ENCODE assay signal across 8 cellular contexts in genomic region chr3:53131136-53131495, GRCh38. TPM values are rescaled to one million over a fixed set of nuclear protein-coding genes. Genes with fewer than 3 reads are reported as not detected.
DNase-seq lines count a peak whose midpoint lies in the region; ATAC-seq lines count a peak whose summit lies in the region.

No MANE protein-coding gene starts in this region.

- no peaks in the 10 kb centered on the region for H3K4me1 ChIP-seq in iPS-15b (ENCODE audit: control insufficient read depth, insufficient read depth, low read length)

- CTCF ChIA-PET in activated CD4-positive, alpha-beta memory T cell treated with anti-CD3 and anti-CD28 coated beads, Interleukin-2, amount 10 ng/mL, durations not matched to agents 7 days and 5 days (lab: Charles Lee), result interaction anchor here (1.0 to 10.8 kb wide), 7 partner anchors 15 to 73 kb away, joined by 3 to 115 read pairs (median 6); partner anchors contain the start of gene PRKCD

- H3K27me3 ChIP-seq in iPS-15b (ENCODE audit: control insufficient read depth, insufficient read depth, low read length), result no peaks in the 10 kb centered on the region

- H3K36me3 ChIP-seq in iPS-15b (ENCODE audit: control insufficient read depth, insufficient read depth, low read length), result no peaks in the 10 kb centered on the region

- peak overlapping the region; percentile 84 for H3K27ac Mint-ChIP-seq in activated CD4-positive, alpha-beta memory T cell treated with anti-CD3 and anti-CD28 coated beads, Interleukin-2, amount 10 ng/mL, durations not matched to agents 7 days and 5 days
- peak overlapping the region; percentile 99 for H3K27ac Mint-ChIP-seq in stimulated activated memory B cell treated with anti-CD40 and anti-IgM and Interleukin-4, amounts not matched to agents 10 μg/mL and 1 μg/mL and 100 μg/mL, for 72 hours

- POLR2A ChIA-PET in activated CD4-positive, alpha-beta memory T cell treated with anti-CD3 and anti-CD28 coated beads, Interleukin-2, amount 10 ng/mL, durations not matched to agents 7 days and 5 days (lab: Charles Lee), result interaction anchor here (1.0 to 5.1 kb wide), 7 partner anchors 12 to 84 kb away, joined by 3 to 31 read pairs (median 4); partner anchors contain the start of gene PRKCD

- peaks cover 29% of the 10 kb centered on the region for H3K4me1 Mint-ChIP-seq in activated CD4-positive, alpha-beta memory T cell treated with anti-CD3 and anti-CD28 coated beads, Interleukin-2, amount 10 ng/mL, durations not matched to agents 7 days and 5 days
- peaks cover 36% of the 10 kb centered on the region for H3K4me1 Mint-ChIP-seq in stimulated activated memory B cell treated with anti-CD40 and anti-IgM and Interleukin-4, amounts not matched to agents 10 μg/mL and 1 μg/mL and 100 μg/mL, for 72 hours

- no peak for ATAC-seq in stimulated activated memory B cell treated with anti-CD40 and anti-IgM and Interleukin-4, amounts not matched to agents 10 μg/mL and 1 μg/mL and 100 μg/mL, for 72 hours
- no peak for ATAC-seq in HG02588 (IDR thresholded peaks at IDR 0.05; ENCODE audit: unreplicated experiment)
- ATAC-seq in HG02973 (IDR thresholded peaks at IDR 0.05; ENCODE audit: unreplicated experiment), result no peak

- no peaks in the 10 kb centered on the region for H3K9me3 ChIP-seq in iPS-15b (ENCODE audit: control insufficient read depth, insufficient read depth, low read length)

- H3K9ac ChIP-seq in iPS-15b (ENCODE audit: low read depth, low read length), result no peak overlapping the region

- H3K4me3 Mint-ChIP-seq in activated CD4-positive, alpha-beta memory T cell treated with anti-CD3 and anti-CD28 coated beads, Interleukin-2, amount 10 ng/mL, durations not matched to agents 7 days and 5 days, result peak overlapping the region; percentile 83
- H3K4me3 Mint-ChIP-seq in stimulated activated memory B cell treated with anti-CD40 and anti-IgM and Interleukin-4, amounts not matched to agents 10 μg/mL and 1 μg/mL and 100 μg/mL, for 72 hours, result peak overlapping the region; percentile 92

- peak in 73 of 76 experiments; percentile 15 to 90 (median 56) for DNase-seq in HUDEP-2 (lab: John Stamatoyannopoulos, UW; ENCODE audit: unreplicated experiment in 76 of 76)
- no peak for DNase-seq in activated CD4-positive, alpha-beta memory T cell treated with anti-CD3 and anti-CD28 coated beads, Interleukin-2, amount 10 ng/mL, durations not matched to agents 7 days and 5 days
- no peak for DNase-seq in SIG-M5 treated with dmso at 0.1 percent for 504 hours (lab: John Stamatoyannopoulos, UW; ENCODE audit: unreplicated experiment)
- DNase-seq in NOMO-1 treated with DMSO at 0.1 percent for 48 hours (lab: John Stamatoyannopoulos, UW; ENCODE audit: unreplicated experiment), result no peak

- H3K9me3 Mint-ChIP-seq in activated CD4-positive, alpha-beta memory T cell treated with anti-CD3 and anti-CD28 coated beads, Interleukin-2, amount 10 ng/mL, durations not matched to agents 7 days and 5 days, result no peaks in the 10 kb centered on the region
- H3K9me3 Mint-ChIP-seq in stimulated activated memory B cell treated with anti-CD40 and anti-IgM and Interleukin-4, amounts not matched to agents 10 μg/mL and 1 μg/mL and 100 μg/mL, for 72 hours, result no peaks in the 10 kb centered on the region

- no peaks in the 10 kb centered on the region for H3K36me3 Mint-ChIP-seq in activated CD4-positive, alpha-beta memory T cell treated with anti-CD3 and anti-CD28 coated beads, Interleukin-2, amount 10 ng/mL, durations not matched to agents 7 days and 5 days (ENCODE audit: low read depth)
- no peaks in the 10 kb centered on the region for H3K36me3 Mint-ChIP-seq in stimulated activated memory B cell treated with anti-CD40 and anti-IgM and Interleukin-4, amounts not matched to agents 10 μg/mL and 1 μg/mL and 100 μg/mL, for 72 hours

- peak overlapping the region; percentile 92 for H3K4me3 ChIP-seq in iPS-15b (ENCODE audit: low read depth, low read length)

- no peaks in the 10 kb centered on the region for H3K27me3 Mint-ChIP-seq in activated CD4-positive, alpha-beta memory T cell treated with anti-CD3 and anti-CD28 coated beads, Interleukin-2, amount 10 ng/mL, durations not matched to agents 7 days and 5 days
- no peaks in the 10 kb centered on the region for H3K27me3 Mint-ChIP-seq in stimulated activated memory B cell treated with anti-CD40 and anti-IgM and Interleukin-4, amounts not matched to agents 10 μg/mL and 1 μg/mL and 100 μg/mL, for 72 hours

RNA-seq across cellular contexts. Expression of gene RFT1, which starts 0.9 kb away (rescaled TPM):
- total RNA-seq in activated CD4-positive, alpha-beta memory T cell treated with anti-CD3 and anti-CD28 coated beads, Interleukin-2, amount 10 ng/mL, durations not matched to agents 7 days and 5 days, result 10 to 100 TPM; 26.4 to 27.6 TPM

RNA-seq across cellular contexts. Expression of gene PRKCD, which starts 29.9 kb away (rescaled TPM):
- total RNA-seq in activated CD4-positive, alpha-beta memory T cell treated with anti-CD3 and anti-CD28 coated beads, Interleukin-2, amount 10 ng/mL, durations not matched to agents 7 days and 5 days, result 10 to 100 TPM; 23.4 to 24.8 TPM

Comparison
In these comparisons a context has a peak if more than half of its experiments do, and no peak if none do; other contexts are left out.
1. DNase-seq: peak in HUDEP-2 (73 of 76); none in activated CD4-positive, alpha-beta memory T cell treated with anti-CD3 and anti-CD28 coated beads, Interleukin-2, amount 10 ng/mL, durations not matched to agents 7 days and 5 days (single experiment), SIG-M5 treated with dmso at 0.1 percent for 504 hours (single experiment) and NOMO-1 treated with DMSO at 0.1 percent for 48 hours (single experiment).